8 cellular contexts compared by ENCODE assay signal in the genomic region with DNA sequence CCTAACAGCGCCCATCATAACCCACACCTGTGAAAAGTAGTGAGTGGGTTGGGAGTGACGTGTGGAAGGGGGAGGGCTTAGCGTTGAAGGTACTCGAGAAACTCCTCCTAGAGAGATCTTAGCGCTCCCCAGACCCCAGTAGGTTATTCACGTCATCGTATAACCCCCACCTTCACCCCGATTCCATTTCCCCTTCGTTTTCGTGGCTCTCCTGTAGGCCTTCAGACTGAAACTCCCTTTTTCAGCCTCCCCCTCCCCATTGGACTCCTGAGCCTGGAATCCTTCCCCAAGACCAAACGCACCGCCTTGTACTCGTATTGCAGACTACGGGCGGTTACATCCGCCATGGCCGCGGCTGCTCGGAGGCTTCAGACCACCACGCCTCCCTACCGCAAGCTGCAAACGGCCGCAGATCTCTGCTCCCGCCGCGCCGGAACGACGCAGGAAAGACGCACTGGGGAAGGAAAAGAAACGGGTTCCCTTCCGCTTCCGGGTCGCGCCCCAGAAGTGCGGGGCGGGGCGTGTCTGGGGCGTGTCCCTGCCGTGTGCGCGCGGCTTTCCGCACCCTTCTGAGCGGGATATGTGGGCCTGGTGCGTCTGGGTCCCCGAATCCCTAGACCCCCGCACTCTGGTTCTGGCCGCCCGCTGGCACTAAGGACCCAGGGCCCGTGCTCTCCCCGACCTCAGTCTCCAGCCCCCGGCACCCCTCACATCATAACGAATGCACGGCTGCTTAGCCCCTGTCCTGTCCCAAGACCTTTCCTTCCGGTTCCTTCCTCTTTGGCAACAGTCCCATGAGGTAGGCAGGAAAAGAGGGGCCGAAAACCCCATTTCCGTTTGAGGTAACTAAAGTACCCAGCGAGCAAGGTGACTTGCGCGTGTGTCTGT. TPM values are rescaled to one million over a fixed set of nuclear protein-coding genes. Genes with fewer than 3 reads are reported as not detected.
DNase-seq lines count a peak whose midpoint lies in the region; ATAC-seq and TF ChIP-seq lines count a peak whose summit lies in the region.

SNRNP200 (minus strand) TSS at position 456 of the 888 bp plus-strand sequence; CDS start at position 347, 109 bp downstream.

- no peaks in the 10 kb centered on the region for H3K9me3 ChIP-seq in CD4-positive, CD25-positive, alpha-beta regulatory T cell (ENCODE audit: control insufficient read depth in 2 of 2, low read length in 2 of 2)
- no peaks in the 10 kb centered on the region for H3K9me3 ChIP-seq in liver (ENCODE audit: control insufficient read depth in 4 of 4, low read length in 3 of 4)

- TF ChIP-seq CTCF in HL-60 (IDR thresholded peaks at IDR 0.05; ENCODE audit: insufficient read depth, low read length) (no peak), liver (IDR thresholded peaks at IDR 0.05; ENCODE audit: low read depth, low read length, missing input control) (no peak)

- peaks cover 38% of the 10 kb centered on the region for H3K36me3 Mint-ChIP-seq in CD4-positive, CD25-positive, alpha-beta regulatory T cell

- peak within 1 kb of the TSS; percentile 99 to 100 (median 99) for H3K27ac Mint-ChIP-seq in CD4-positive, CD25-positive, alpha-beta regulatory T cell

- TF ChIP-seq RAD21 in liver (IDR thresholded peaks at IDR 0.05) = peak; percentile 46 to 63

- H3K4me1 Mint-ChIP-seq in CD4-positive, CD25-positive, alpha-beta regulatory T cell = peaks cover 35 to 64% (median 50%) of the 10 kb centered on the region in 4 donors

- H3K4me3 ChIP-seq in CD4-positive, CD25-positive, alpha-beta regulatory T cell (ENCODE audit: low read depth, low read length) = peak within 1 kb of the TSS; percentile 94
- H3K4me3 ChIP-seq in HL-60 (replicated peaks; ENCODE audit: insufficient read depth, low read length) = peak within 1 kb of the TSS; percentile 60
- H3K4me3 ChIP-seq in liver (ENCODE audit: low read depth in 1 of 3, low read length in 3 of 3) = peak within 1 kb of the TSS; percentile 81 to 99 (median 92)

- no peaks in the 10 kb centered on the region for H3K9me3 Mint-ChIP-seq in CD4-positive, CD25-positive, alpha-beta regulatory T cell

- H3K4me3 Mint-ChIP-seq in CD4-positive, CD25-positive, alpha-beta regulatory T cell = peak within 1 kb of the TSS; percentile 96 to 100 (median 98)

- no peaks in the 10 kb centered on the region for H3K27me3 Mint-ChIP-seq in CD4-positive, CD25-positive, alpha-beta regulatory T cell

- peak; percentile 90 to 94 (median 90) for DNase-seq in CD4-positive, CD25-positive, alpha-beta regulatory T cell
- DNase-seq in HL-60 (ENCODE audit: low read depth in 1 of 2, low spot score in 1 of 2) (peak; percentile 89 to 91), NCI-H82 treated with DMSO at 0.1 percent for 48 hours (lab: John Stamatoyannopoulos, UW; ENCODE audit: unreplicated experiment) (peak; percentile 71), dermis microvascular lymphatic vessel endothelial cell (ENCODE audit: low read depth in 2 of 2) (peak; percentile 33 to 79)
- peak; percentile 92 to 94 for DNase-seq in activated CD4-positive, alpha-beta T cell treated with anti-CD3 and anti-CD28 coated beads, Interleukin-2, amount 50 U/mL, for 48 hours
- DNase-seq in stimulated activated CD4-positive, alpha-beta T cell treated with anti-CD3 and anti-CD28 coated beads, Interleukin-4, amount 100 ng/mL, for 1 hour = peak; percentile 92

- H3K4me1 ChIP-seq in CD4-positive, CD25-positive, alpha-beta regulatory T cell (ENCODE audit: control insufficient read depth, insufficient read depth, low read length, poor library complexity, severe bottlenecking) = peaks cover 45% of the 10 kb centered on the region
- H3K4me1 ChIP-seq in liver (ENCODE audit: control insufficient read depth in 4 of 4, insufficient read depth in 4 of 4, low read length in 3 of 4) = peaks cover 2 to 21% (median 15%) of the 10 kb centered on the region in 4 donors

- ATAC-seq in CD4-positive, CD25-positive, alpha-beta regulatory T cell (ENCODE audit: low read depth in 2 of 2) = peak; percentile 91 to 94
- peak; percentile 89 for ATAC-seq in GM19452 (IDR thresholded peaks at IDR 0.05; ENCODE audit: unreplicated experiment)

- peak within 1 kb of the TSS; percentile 97 for H3K27ac ChIP-seq in CD4-positive, CD25-positive, alpha-beta regulatory T cell (ENCODE audit: insufficient read depth, low read length, poor library complexity, severe bottlenecking)
- H3K27ac ChIP-seq in HL-60 (replicated peaks) (peak within 1 kb of the TSS; percentile 89), liver (ENCODE audit: low read depth in 1 of 2, low read length in 2 of 2) (peak within 1 kb of the TSS; percentile 56 to 71)

- WGBS in liver = 1% methylated on average over 61 of the region's 61 CpGs

- H3K36me3 ChIP-seq in CD4-positive, CD25-positive, alpha-beta regulatory T cell (ENCODE audit: control insufficient read depth, insufficient read depth, low read length) = peaks cover 35% of the 10 kb centered on the region
- H3K36me3 ChIP-seq in liver (ENCODE audit: control insufficient read depth in 4 of 4, insufficient read depth in 3 of 4, low read depth in 1 of 4, low read length in 3 of 4) = peaks cover 9 to 29% (median 28%) of the 10 kb centered on the region in 4 donors

- H3K27me3 ChIP-seq in CD4-positive, CD25-positive, alpha-beta regulatory T cell (ENCODE audit: control insufficient read depth, insufficient read depth, low read length) = no peaks in the 10 kb centered on the region
- H3K27me3 ChIP-seq in HL-60 (ENCODE audit: insufficient read depth, poor library complexity, severe bottlenecking) (no peaks in the 10 kb centered on the region), liver (ENCODE audit: control insufficient read depth in 4 of 4, insufficient read depth in 4 of 4, low read length in 3 of 4) (no peaks in the 10 kb centered on the region)

- H3K9ac ChIP-seq in liver (ENCODE audit: low read depth in 1 of 2, low read length in 2 of 2) = peak within 1 kb of the TSS; percentile 58 to 91

TF ChIP-seq in liver, 16 proteins besides CTCF, POLR2A, EP300 and RAD21 (continues in another document):
- TF ChIP-seq REST (IDR thresholded peaks at IDR 0.05) (no peak), HNF4A (conservative IDR thresholded peaks at IDR 0.05) (peak in 1 of 2 donors; percentile 32), RXRA (IDR thresholded peaks at IDR 0.05) (peak; percentile 18 to 58), FOXA1 (IDR thresholded peaks at IDR 0.05) (no peak), EGR1 (IDR thresholded peaks at IDR 0.05; ENCODE audit: low read depth in 2 of 2) (peak; percentile 90 to 91), SP1 (IDR thresholded peaks at IDR 0.05) (peak; percentile 39), MAX (IDR thresholded peaks at IDR 0.05) (peak; percentile 85), JUND (IDR thresholded peaks at IDR 0.05) (no peak), YY1 (IDR thresholded peaks at IDR 0.05) (peak; percentile 60), NR2F2 (IDR thresholded peaks at IDR 0.05) (peak; percentile 85), GABPA (IDR thresholded peaks at IDR 0.05 in 1 of 2, conservative IDR thresholded peaks at IDR 0.05 in 1 of 2) (peak; percentile 93 to 99), TAF1 (conservative IDR thresholded peaks at IDR 0.05) (no peak)
- TF ChIP-seq, protein P1, sequence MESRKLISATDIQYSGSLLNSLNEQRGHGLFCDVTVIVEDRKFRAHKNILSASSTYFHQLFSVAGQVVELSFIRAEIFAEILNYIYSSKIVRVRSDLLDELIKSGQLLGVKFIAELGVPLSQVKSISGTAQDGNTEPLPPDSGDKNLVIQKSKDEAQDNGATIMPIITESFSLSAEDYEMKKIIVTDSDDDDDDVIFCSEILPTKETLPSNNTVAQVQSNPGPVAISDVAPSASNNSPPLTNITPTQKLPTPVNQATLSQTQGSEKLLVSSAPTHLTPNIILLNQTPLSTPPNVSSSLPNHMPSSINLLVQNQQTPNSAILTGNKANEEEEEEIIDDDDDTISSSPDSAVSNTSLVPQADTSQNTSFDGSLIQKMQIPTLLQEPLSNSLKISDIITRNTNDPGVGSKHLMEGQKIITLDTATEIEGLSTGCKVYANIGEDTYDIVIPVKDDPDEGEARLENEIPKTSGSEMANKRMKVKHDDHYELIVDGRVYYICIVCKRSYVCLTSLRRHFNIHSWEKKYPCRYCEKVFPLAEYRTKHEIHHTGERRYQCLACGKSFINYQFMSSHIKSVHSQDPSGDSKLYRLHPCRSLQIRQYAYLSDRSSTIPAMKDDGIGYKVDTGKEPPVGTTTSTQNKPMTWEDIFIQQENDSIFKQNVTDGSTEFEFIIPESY (IDR thresholded peaks at IDR 0.05) = no peak

RNA-seq across cellular contexts. Expression of gene SNRNP200, which starts in this region (rescaled TPM):
- 295 TPM for total RNA-seq in CD4-positive, CD25-positive, alpha-beta regulatory T cell
- 10 to 100 TPM; 67.4 to 89.4 (median 83.4) TPM for polyA plus RNA-seq in CD4-positive, CD25-positive, alpha-beta regulatory T cell
- 47.8 and 65.4 TPM in 2 replicates for total RNA-seq in dermis microvascular lymphatic vessel endothelial cell
- 10 to 100 TPM; 55.9 to 75.2 TPM for total RNA-seq in liver
- polyA plus RNA-seq in liver = 10 to 100 TPM; 28.1 to 39.1 TPM

Comparison
In these comparisons a context has a peak if more than half of its experiments do, and no peak if none do; other contexts are left out.
1. Peak in every context shown above with its lines: DNase-seq, ATAC-seq, H3K4me3 ChIP-seq and H3K27ac ChIP-seq.